ENCODE assay signal across 8 cellular contexts in the genomic region with DNA sequence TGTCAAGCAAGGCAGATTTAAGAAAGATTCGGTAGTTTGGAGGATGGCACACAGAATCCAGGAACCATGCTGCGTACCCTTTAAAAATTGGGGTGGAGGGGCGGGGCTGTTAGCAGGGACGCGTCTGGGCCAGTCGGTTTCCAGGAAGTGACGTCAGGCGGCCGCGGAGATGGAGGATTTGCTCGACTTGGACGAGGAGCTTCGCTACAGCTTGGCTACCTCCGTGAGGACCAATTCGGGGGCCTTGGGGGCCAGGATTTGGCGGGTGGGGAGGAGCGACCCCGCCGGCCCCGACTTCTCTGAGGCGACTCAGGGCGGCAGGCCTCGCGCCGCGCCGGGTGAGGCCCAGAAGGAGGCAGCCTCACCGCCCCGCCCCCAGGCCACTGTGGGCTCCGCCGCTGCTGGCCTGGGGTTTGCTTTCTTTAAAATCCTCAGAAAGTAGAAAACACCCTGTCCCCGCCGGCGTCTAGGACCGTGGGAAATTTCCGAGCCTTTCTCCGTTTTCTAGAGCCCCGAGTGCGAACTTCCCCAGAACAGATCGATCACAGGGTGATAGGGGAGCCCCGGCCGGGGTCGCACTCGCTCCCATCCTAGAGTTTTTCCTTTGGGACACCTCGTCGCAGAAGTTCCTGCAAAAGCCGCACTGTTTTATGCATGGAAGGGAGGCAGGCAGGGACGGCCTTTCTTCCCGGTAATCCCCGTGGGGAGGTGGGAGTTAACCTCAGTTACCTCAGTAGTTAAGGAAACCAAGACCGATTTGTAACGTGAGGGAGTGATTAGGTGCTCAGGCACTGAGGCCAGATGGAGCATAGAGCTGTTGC. TPM values are rescaled to one million over a fixed set of nuclear protein-coding genes. Genes with fewer than 3 reads are reported as not detected.
DNase-seq lines count a peak whose midpoint lies in the region; ATAC-seq, FAIRE-seq and TF ChIP-seq lines count a peak whose summit lies in the region.

A gene (plus strand): TSS at position 146 of the 821 bp plus-strand sequence. CDS start 24 bp downstream, at position 170.

- peak within 1 kb of the TSS; percentile 88 for H3K4me2 ChIP-seq in A549

- POLR2A ChIA-PET in A549 (lab: Yijun Ruan, JAX): no interaction called here

- ATAC-seq in A549 (peak; percentile 75 to 81), GM18867 (IDR thresholded peaks at IDR 0.05; ENCODE audit: unreplicated experiment) (peak; percentile 73), HG03103 (IDR thresholded peaks at IDR 0.05; ENCODE audit: low read depth, unreplicated experiment) (peak; percentile 56)
- ATAC-seq in central memory CD8-positive, alpha-beta T cell (replicated peaks; ENCODE audit: extremely low read depth, poor library complexity, severe bottlenecking): peak; percentile 77

- H3K4me1 ChIP-seq in A549 (peaks cover 23% of the 10 kb centered on the region; the same call in 2 of the 3 replicates), kidney (ENCODE audit: control insufficient read depth in 1 of 2, insufficient read depth in 1 of 2, low read depth in 1 of 2, low read length in 2 of 2) (peaks cover 10 to 11% of the 10 kb centered on the region in 2 donors)

- CTCF ChIA-PET in A549 (lab: Yijun Ruan, JAX): interaction anchor here (0.6 to 14.3 kb wide), 11 partner anchors 10 to 1297 kb away, joined by 3 to 448 read pairs (median 3); no protein-coding TSS in a partner anchor

- intact Hi-C loops in kidney (cut with DNase I): no loop called here

- peaks cover 5 to 10% of the 10 kb centered on the region in 2 donors for H3K36me3 ChIP-seq in kidney (ENCODE audit: control insufficient read depth in 1 of 2, insufficient read depth in 2 of 2, low read length in 2 of 2)

- peak within 1 kb of the TSS; percentile 70 to 89 for H3K9ac ChIP-seq in kidney (ENCODE audit: low read length in 2 of 2)

- no peak for TF ChIP-seq RAD21 in A549 (conservative IDR thresholded peaks at IDR 0.05 in 1 of 2, IDR thresholded peaks at IDR 0.05 in 1 of 2)

- H3K36me3 Mint-ChIP-seq in central memory CD8-positive, alpha-beta T cell (ENCODE audit: insufficient read depth): peaks cover 13% of the 10 kb centered on the region

- TF ChIP-seq CTCF in A549 (IDR thresholded peaks at IDR 0.05): no peak
- no peak for TF ChIP-seq CTCF in kidney (IDR thresholded peaks at IDR 0.05; ENCODE audit: borderline replicate concordance, extremely low read depth, insufficient read depth)

- WGBS in A549 (ENCODE audit: missing lambda C conversion rate): 2% methylated on average over 36 of the region's 52 CpGs

- H3K4me3 ChIP-seq in A549 (peak within 1 kb of the TSS; percentile 78), kidney (ENCODE audit: low read length in 2 of 2) (peak within 1 kb of the TSS; percentile 89 to 92)

- peaks cover 30% of the 10 kb centered on the region for H3K4me1 Mint-ChIP-seq in central memory CD8-positive, alpha-beta T cell

- H3K27ac Mint-ChIP-seq in central memory CD8-positive, alpha-beta T cell (ENCODE audit: low read depth): peak within 1 kb of the TSS; percentile 87

- TF ChIP-seq EP300 in A549 (IDR thresholded peaks at IDR 0.05): no peak

- DNase-seq in A549 (ENCODE audit: low read depth in 1 of 2, low spot score in 1 of 2) (peak; percentile 78 to 85), NCI-H345 (lab: John Stamatoyannopoulos, UW) (peak; percentile 83), kidney (peak; percentile 97)
- peak; percentile 86 for DNase-seq in activated CD4-positive, alpha-beta T cell treated with anti-CD3 and anti-CD28 coated beads for 1 hour
- peak; percentile 84 to 88 for DNase-seq in central memory CD8-positive, alpha-beta T cell (ENCODE audit: low spot score in 2 of 2)
- peak; percentile 73 to 80 for DNase-seq in stimulated activated CD4-positive, alpha-beta T cell treated with anti-CD3 and anti-CD28 coated beads, Interleukin-15, amount 100 ng/mL, for 1 hour (ENCODE audit: low read depth in 1 of 2, low spot score in 1 of 2)

- FAIRE-seq in A549 (lab: Jason Lieb, UNC) (no peak), kidney (lab: Jason Lieb, UNC) (no peak)

- no peaks in the 10 kb centered on the region for H3K9me3 ChIP-seq in A549
- H3K9me3 ChIP-seq in kidney (ENCODE audit: control insufficient read depth in 1 of 2, low read length in 2 of 2): no peaks in the 10 kb centered on the region

- TF ChIP-seq POLR2A in A549 (IDR thresholded peaks at IDR 0.05; ENCODE audit: low read length): peak; percentile 30; the same call in 1 of the 2 replicates

- peak within 1 kb of the TSS; percentile 75 to 95 for H3K27ac ChIP-seq in A549
- peak within 1 kb of the TSS; percentile 79 to 87 for H3K27ac ChIP-seq in kidney (ENCODE audit: low read depth in 2 of 2, low read length in 2 of 2)

- H3K9me3 Mint-ChIP-seq in central memory CD8-positive, alpha-beta T cell: no peaks in the 10 kb centered on the region

- no peaks in the 10 kb centered on the region for H3K27me3 Mint-ChIP-seq in central memory CD8-positive, alpha-beta T cell

- H3K4me3 Mint-ChIP-seq in central memory CD8-positive, alpha-beta T cell: peak within 1 kb of the TSS; percentile 89

TF ChIP-seq in A549, 52 proteins besides CTCF, POLR2A, EP300 and RAD21 (continues in another document):
- TF ChIP-seq FOSL2 (IDR thresholded peaks at IDR 0.05) (no peak), FOSL2 (CRISPR knock-in tag; IDR thresholded peaks at IDR 0.05) (no peak), RFX5 (IDR thresholded peaks at IDR 0.05) (peak; percentile 77), JUNB (IDR thresholded peaks at IDR 0.05) (no peak), PHF8 (IDR thresholded peaks at IDR 0.05; ENCODE audit: borderline replicate concordance, low read depth) (peak; percentile 62), EHF (CRISPR knock-in tag; IDR thresholded peaks at IDR 0.05) (no peak), RCOR1 (IDR thresholded peaks at IDR 0.05; ENCODE audit: low read depth, low read length) (no peak), FOXS1 (CRISPR knock-in tag; IDR thresholded peaks at IDR 0.05) (no peak), CEBPB (IDR thresholded peaks at IDR 0.05) (no peak), HOXB5 (CRISPR knock-in tag; IDR thresholded peaks at IDR 0.05) (no peak), RNF2 (IDR thresholded peaks at IDR 0.05; ENCODE audit: borderline replicate concordance, low read depth) (no peak), FOSB (CRISPR knock-in tag; IDR thresholded peaks at IDR 0.05) (no peak), SMC3 (IDR thresholded peaks at IDR 0.05) (no peak), ZFP36 (IDR thresholded peaks at IDR 0.05; ENCODE audit: borderline replicate concordance, partially characterized antibody) (no peak), NFE2L2 (conservative IDR thresholded peaks at IDR 0.05; ENCODE audit: low read length) (no peak), TFCP2L1 (CRISPR knock-in tag; IDR thresholded peaks at IDR 0.05) (no peak), KDM5A (IDR thresholded peaks at IDR 0.05) (peak; percentile 32; the same call in 1 of the 2 replicates), HEYL (CRISPR knock-in tag; IDR thresholded peaks at IDR 0.05) (no peak), TP53 (CRISPR knock-in tag; IDR thresholded peaks at IDR 0.05) (no peak)
- TF ChIP-seq, protein P1, sequence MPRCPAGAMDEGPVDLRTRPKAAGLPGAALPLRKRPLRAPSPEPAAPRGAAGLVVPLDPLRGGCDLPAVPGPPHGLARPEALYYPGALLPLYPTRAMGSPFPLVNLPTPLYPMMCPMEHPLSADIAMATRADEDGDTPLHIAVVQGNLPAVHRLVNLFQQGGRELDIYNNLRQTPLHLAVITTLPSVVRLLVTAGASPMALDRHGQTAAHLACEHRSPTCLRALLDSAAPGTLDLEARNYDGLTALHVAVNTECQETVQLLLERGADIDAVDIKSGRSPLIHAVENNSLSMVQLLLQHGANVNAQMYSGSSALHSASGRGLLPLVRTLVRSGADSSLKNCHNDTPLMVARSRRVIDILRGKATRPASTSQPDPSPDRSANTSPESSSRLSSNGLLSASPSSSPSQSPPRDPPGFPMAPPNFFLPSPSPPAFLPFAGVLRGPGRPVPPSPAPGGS (IDR thresholded peaks at IDR 0.05): no peak
- TF ChIP-seq, protein P2, sequence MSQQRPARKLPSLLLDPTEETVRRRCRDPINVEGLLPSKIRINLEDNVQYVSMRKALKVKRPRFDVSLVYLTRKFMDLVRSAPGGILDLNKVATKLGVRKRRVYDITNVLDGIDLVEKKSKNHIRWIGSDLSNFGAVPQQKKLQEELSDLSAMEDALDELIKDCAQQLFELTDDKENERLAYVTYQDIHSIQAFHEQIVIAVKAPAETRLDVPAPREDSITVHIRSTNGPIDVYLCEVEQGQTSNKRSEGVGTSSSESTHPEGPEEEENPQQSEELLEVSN (IDR thresholded peaks at IDR 0.05; ENCODE audit: borderline replicate concordance, low read depth): no peak
- TF ChIP-seq, protein P3, sequence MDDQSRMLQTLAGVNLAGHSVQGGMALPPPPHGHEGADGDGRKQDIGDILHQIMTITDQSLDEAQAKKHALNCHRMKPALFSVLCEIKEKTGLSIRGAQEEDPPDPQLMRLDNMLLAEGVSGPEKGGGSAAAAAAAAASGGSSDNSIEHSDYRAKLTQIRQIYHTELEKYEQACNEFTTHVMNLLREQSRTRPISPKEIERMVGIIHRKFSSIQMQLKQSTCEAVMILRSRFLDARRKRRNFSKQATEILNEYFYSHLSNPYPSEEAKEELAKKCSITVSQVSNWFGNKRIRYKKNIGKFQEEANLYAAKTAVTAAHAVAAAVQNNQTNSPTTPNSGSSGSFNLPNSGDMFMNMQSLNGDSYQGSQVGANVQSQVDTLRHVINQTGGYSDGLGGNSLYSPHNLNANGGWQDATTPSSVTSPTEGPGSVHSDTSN (IDR thresholded peaks at IDR 0.05): no peak
- TF ChIP-seq, protein P4, sequence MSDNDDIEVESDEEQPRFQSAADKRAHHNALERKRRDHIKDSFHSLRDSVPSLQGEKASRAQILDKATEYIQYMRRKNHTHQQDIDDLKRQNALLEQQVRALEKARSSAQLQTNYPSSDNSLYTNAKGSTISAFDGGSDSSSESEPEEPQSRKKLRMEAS (IDR thresholded peaks at IDR 0.05): peak; percentile 64
- TF ChIP-seq, protein P5, sequence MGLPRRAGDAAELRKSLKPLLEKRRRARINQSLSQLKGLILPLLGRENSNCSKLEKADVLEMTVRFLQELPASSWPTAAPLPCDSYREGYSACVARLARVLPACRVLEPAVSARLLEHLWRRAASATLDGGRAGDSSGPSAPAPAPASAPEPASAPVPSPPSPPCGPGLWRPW (IDR thresholded peaks at IDR 0.05): no peak

RNA-seq across cellular contexts. Expression of the gene that starts here (rescaled TPM):
- polyA plus RNA-seq in A549 (2011; rRNA removed): 44.8 and 49.4 TPM in 2 replicates
- 42.7 and 49.2 TPM in 2 replicates for polyA plus RNA-seq in A549 (2012; cell fraction: cytosol; rRNA removed)
- polyA plus RNA-seq in A549 (2012; cell fraction: nucleus; rRNA removed): 32.1 and 44.3 TPM in 2 replicates
- polyA plus RNA-seq in A549 (2017; fragmentation: RNase III; extraction: RNeasy Plus Mini Kit Qiagen cat#74134 plus additional on column Dnase treatment): 46.4 to 49.0 TPM (median 46.6 TPM) in 3 replicates
- polyA minus RNA-seq in A549 (2011; rRNA and poly(A)+ RNA removed): 17.7 and 29.7 TPM in 2 replicates
- 41.6 TPM for total RNA-seq in kidney
- polyA plus RNA-seq in kidney (ENCODE audit: insufficient read depth, low read depth, low replicate concordance): 86.3 TPM

Comparison
In these comparisons a context has a peak if more than half of its experiments do, and no peak if none do; other contexts are left out.
1. Peak in every context shown above with its lines: DNase-seq, ATAC-seq, H3K4me3 ChIP-seq and H3K27ac ChIP-seq.